9 cellular contexts compared by ENCODE assay signal in the genomic region with DNA sequence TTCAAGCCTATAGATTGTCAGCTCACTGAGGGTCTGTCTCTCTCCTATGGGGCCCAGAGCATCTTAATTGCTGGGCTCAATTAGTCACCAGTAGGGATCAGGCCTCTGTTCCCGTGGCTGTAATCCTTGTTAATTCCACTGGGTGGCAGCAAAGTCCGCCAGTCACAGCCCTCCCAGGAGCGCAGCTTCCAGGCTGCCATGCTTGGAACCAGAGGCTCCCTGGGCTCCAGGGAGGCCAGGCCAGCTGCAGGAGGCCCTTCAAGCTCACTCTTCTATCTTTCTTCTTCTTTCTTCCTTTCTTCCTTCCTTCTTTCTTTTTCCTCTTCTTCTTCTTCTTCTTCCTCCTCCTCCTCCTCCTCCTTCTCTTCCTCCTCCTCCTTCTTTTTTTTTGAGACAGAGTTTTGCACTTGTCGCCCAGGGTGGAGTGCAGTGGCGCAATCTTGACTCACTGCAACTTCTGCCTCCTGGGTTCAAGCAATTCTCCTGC. TPM values are rescaled to one million over a fixed set of nuclear protein-coding genes. Genes with fewer than 3 reads are reported as not detected.
DNase-seq lines count a peak whose midpoint lies in the region; TF ChIP-seq lines count a peak whose summit lies in the region.
"Had no signal": no experiment of that assay in that cellular context is flagged by ENCODE, and none has a peak within 500 bp of the region (broad histone marks: within the 10 kb centered on the region; RNA-seq: fewer than 3 reads in every experiment).

No MANE protein-coding gene starts in this region.

- peaks cover 0 to 25% of the 10 kb centered on the region in 2 donors for H3K27me3 ChIP-seq in tibial artery
- H3K27me3 ChIP-seq: BLaER1 had no signal

- no peaks in the 10 kb centered on the region for H3K4me1 ChIP-seq in tibial artery
- H3K4me1 ChIP-seq: BLaER1 had no signal

- no peak overlapping the region for H3K4me3 Mint-ChIP-seq in activated T-helper 1 cell treated with anti-CD3 and anti-CD28 coated beads, Interleukin-12 subunit alpha, Interleukin-12 subunit beta, Interleukin-2, Interleukin-4 antibody, amounts not matched to agents 30 ng/mL and 10 ng/mL and 1 ng/mL, durations not matched to agents 14 hours and 24 hours and 36 hours

- DNase-seq in NCI-H1417 (lab: John Stamatoyannopoulos, UW) (peak; percentile 71 to 92 (median 74)), NCI-H1417 treated with DMSO at 0.1 percent for 48 hours (lab: John Stamatoyannopoulos, UW) (no peak), RKO (ENCODE audit: low spot score) (peak; percentile 80), fibroblast of the aortic adventitia (ENCODE audit: low read depth) (peak; percentile 77), nucleus accumbens (lab: John Stamatoyannopoulos, UW) (peak in 52 of 56 donors; percentile 30 to 89 (median 71)), tibial artery (peak; percentile 65 to 84)
- DNase-seq in activated T-helper 1 cell treated with anti-CD3 and anti-CD28 coated beads, Interleukin-12 subunit alpha, Interleukin-12 subunit beta, Interleukin-2, Interleukin-4 antibody, amounts not matched to agents 30 ng/mL and 10 ng/mL and 1 ng/mL, durations not matched to agents 14 hours and 24 hours and 36 hours (ENCODE audit: low spot score), result peak; percentile 64

- no peak overlapping the region for H3K27ac Mint-ChIP-seq in activated T-helper 1 cell treated with anti-CD3 and anti-CD28 coated beads, Interleukin-12 subunit alpha, Interleukin-12 subunit beta, Interleukin-2, Interleukin-4 antibody, amounts not matched to agents 30 ng/mL and 10 ng/mL and 1 ng/mL, durations not matched to agents 14 hours and 24 hours and 36 hours

- H3K4me3 ChIP-seq in fibroblast of the aortic adventitia (ENCODE audit: low read depth, low read length) (no peak overlapping the region), tibial artery (no peak overlapping the region)
- H3K4me3 ChIP-seq: BLaER1 had no signal

- H3K4me1 Mint-ChIP-seq in activated T-helper 1 cell treated with anti-CD3 and anti-CD28 coated beads, Interleukin-12 subunit alpha, Interleukin-12 subunit beta, Interleukin-2, Interleukin-4 antibody, amounts not matched to agents 30 ng/mL and 10 ng/mL and 1 ng/mL, durations not matched to agents 14 hours and 24 hours and 36 hours (ENCODE audit: low read depth), result no peaks in the 10 kb centered on the region

- intact Hi-C loops in activated T-helper 1 cell treated with anti-CD3 and anti-CD28 coated beads, Interleukin-12 subunit alpha, Interleukin-12 subunit beta, Interleukin-2, Interleukin-4 antibody, amounts not matched to agents 30 ng/mL and 10 ng/mL and 1 ng/mL, durations not matched to agents 14 hours and 24 hours and 36 hours (cut with micrococcal nuclease), result loop anchor here (1.0 kb wide), 2 partner anchors 66 to 81 kb away; no protein-coding TSS in a partner anchor
- intact Hi-C loops in tibial artery (cut with DNase I; ENCODE audit: low total_unique reads), result loop anchor here (1.0 kb wide), 1 partner anchor 66 kb away; no protein-coding TSS in a partner anchor

- H3K36me3 Mint-ChIP-seq in activated T-helper 1 cell treated with anti-CD3 and anti-CD28 coated beads, Interleukin-12 subunit alpha, Interleukin-12 subunit beta, Interleukin-2, Interleukin-4 antibody, amounts not matched to agents 30 ng/mL and 10 ng/mL and 1 ng/mL, durations not matched to agents 14 hours and 24 hours and 36 hours (ENCODE audit: low read depth), result no peaks in the 10 kb centered on the region

- H3K9me3 ChIP-seq in tibial artery, result no peaks in the 10 kb centered on the region
- H3K9me3 ChIP-seq: BLaER1 had no signal

- no peaks in the 10 kb centered on the region for H3K36me3 ChIP-seq in tibial artery
- H3K36me3 ChIP-seq: BLaER1 had no signal

- no peaks in the 10 kb centered on the region for H3K9me3 Mint-ChIP-seq in activated T-helper 1 cell treated with anti-CD3 and anti-CD28 coated beads, Interleukin-12 subunit alpha, Interleukin-12 subunit beta, Interleukin-2, Interleukin-4 antibody, amounts not matched to agents 30 ng/mL and 10 ng/mL and 1 ng/mL, durations not matched to agents 14 hours and 24 hours and 36 hours

- H3K27ac ChIP-seq in tibial artery, result no peak overlapping the region
- H3K27ac ChIP-seq: BLaER1 had no signal

- TF ChIP-seq CTCF in LNCAP (IDR thresholded peaks at IDR 0.05) (peak; percentile 87), fibroblast of the aortic adventitia (IDR thresholded peaks at IDR 0.05; ENCODE audit: insufficient read depth, low read length) (peak; percentile 82), tibial artery (IDR thresholded peaks at IDR 0.05) (peak; percentile 89 to 95)

- H3K27me3 Mint-ChIP-seq in activated T-helper 1 cell treated with anti-CD3 and anti-CD28 coated beads, Interleukin-12 subunit alpha, Interleukin-12 subunit beta, Interleukin-2, Interleukin-4 antibody, amounts not matched to agents 30 ng/mL and 10 ng/mL and 1 ng/mL, durations not matched to agents 14 hours and 24 hours and 36 hours (ENCODE audit: insufficient read depth), result peaks cover 3% of the 10 kb centered on the region

RNA-seq across cellular contexts. Expression of gene RNU5B-1, which starts 14.4 kb away (rescaled TPM):
- total RNA-seq in activated T-helper 1 cell treated with anti-CD3 and anti-CD28 coated beads, Interleukin-12 subunit alpha, Interleukin-12 subunit beta, Interleukin-2, Interleukin-4 antibody, amounts not matched to agents 30 ng/mL and 10 ng/mL and 1 ng/mL, durations not matched to agents 14 hours and 24 hours and 36 hours, result not detected in 2 replicates
- not detected in 2 replicates for total RNA-seq in fibroblast of the aortic adventitia (ENCODE audit: low replicate concordance)

RNA-seq across cellular contexts. Expression of gene RNU5A-1, which starts 23.1 kb away (rescaled TPM):
- not detected in 2 replicates for total RNA-seq in activated T-helper 1 cell treated with anti-CD3 and anti-CD28 coated beads, Interleukin-12 subunit alpha, Interleukin-12 subunit beta, Interleukin-2, Interleukin-4 antibody, amounts not matched to agents 30 ng/mL and 10 ng/mL and 1 ng/mL, durations not matched to agents 14 hours and 24 hours and 36 hours
- not detected in 2 replicates for total RNA-seq in fibroblast of the aortic adventitia (ENCODE audit: low replicate concordance)

RNA-seq across cellular contexts. Expression of gene PARP16, which starts 32.2 kb away (rescaled TPM):
- total RNA-seq in activated T-helper 1 cell treated with anti-CD3 and anti-CD28 coated beads, Interleukin-12 subunit alpha, Interleukin-12 subunit beta, Interleukin-2, Interleukin-4 antibody, amounts not matched to agents 30 ng/mL and 10 ng/mL and 1 ng/mL, durations not matched to agents 14 hours and 24 hours and 36 hours, result 12.4 and 14.0 TPM in 2 replicates
- 2.0 and 4.7 TPM in 2 replicates for total RNA-seq in fibroblast of the aortic adventitia (ENCODE audit: low replicate concordance)

RNA-seq across cellular contexts. Expression of gene IGDCC3, which starts 58.9 kb away (rescaled TPM):
- total RNA-seq in activated T-helper 1 cell treated with anti-CD3 and anti-CD28 coated beads, Interleukin-12 subunit alpha, Interleukin-12 subunit beta, Interleukin-2, Interleukin-4 antibody, amounts not matched to agents 30 ng/mL and 10 ng/mL and 1 ng/mL, durations not matched to agents 14 hours and 24 hours and 36 hours, result not detected in 2 replicates
- total RNA-seq in fibroblast of the aortic adventitia (ENCODE audit: low replicate concordance), result 0.25 TPM in 1 of 2 replicates, not detected in the other
